ENCODE assay signal across 10 cellular contexts in genomic region chr19:38736413-38737280, GRCh38. TPM values are rescaled to one million over a fixed set of nuclear protein-coding genes. Genes with fewer than 3 reads are reported as not detected.
DNase-seq lines count a peak whose midpoint lies in the region; ATAC-seq and TF ChIP-seq lines count a peak whose summit lies in the region.
"Had no signal": no experiment of that assay in that cellular context is flagged by ENCODE, and none has a peak within 500 bp of the region (broad histone marks: within the 10 kb centered on the region; RNA-seq: fewer than 3 reads in every experiment).

No MANE protein-coding gene starts in this region.

- intact Hi-C loops in vagina (cut with DNase I): no loop called here

- no peaks in the 10 kb centered on the region for H3K9me3 Mint-ChIP-seq in activated CD8-positive, alpha-beta T cell treated with anti-CD3 and anti-CD28 coated beads, Interleukin-2, amount 10 ng/mL, durations not matched to agents 7 days and 5 days (ENCODE audit: insufficient read depth)

- ATAC-seq in activated CD8-positive, alpha-beta T cell treated with anti-CD3 and anti-CD28 coated beads, Interleukin-2, amount 10 ng/mL, durations not matched to agents 7 days and 5 days: peak; percentile 2
- peak; percentile 64 for ATAC-seq in esophagus mucosa

- H3K4me1 Mint-ChIP-seq in activated CD8-positive, alpha-beta T cell treated with anti-CD3 and anti-CD28 coated beads, Interleukin-2, amount 10 ng/mL, durations not matched to agents 7 days and 5 days (ENCODE audit: low read depth): peaks cover 60% of the 10 kb centered on the region

- H3K4me3 Mint-ChIP-seq in activated CD8-positive, alpha-beta T cell treated with anti-CD3 and anti-CD28 coated beads, Interleukin-2, amount 10 ng/mL, durations not matched to agents 7 days and 5 days: peak overlapping the region; percentile 55

- peak overlapping the region; percentile 60 for H3K27ac Mint-ChIP-seq in activated CD8-positive, alpha-beta T cell treated with anti-CD3 and anti-CD28 coated beads, Interleukin-2, amount 10 ng/mL, durations not matched to agents 7 days and 5 days

- no peak for TF ChIP-seq CTCF in parathyroid adenoma (IDR thresholded peaks at IDR 0.05)
- TF ChIP-seq CTCF in vagina (IDR thresholded peaks at IDR 0.05): no peak

- TF ChIP-seq POLR2A in vagina (IDR thresholded peaks at IDR 0.05): no peak

- H3K27ac ChIP-seq in parathyroid adenoma: no peak overlapping the region
- H3K27ac ChIP-seq in vagina: peak overlapping the region; percentile 53
- H3K27ac ChIP-seq: KMS-11 had no signal

- peak overlapping the region; percentile 55 for H3K4me2 ChIP-seq in parathyroid adenoma (ENCODE audit: low read length)
- H3K4me2 ChIP-seq: KMS-11 had no signal

- peaks cover 14% of the 10 kb centered on the region for H3K36me3 Mint-ChIP-seq in activated CD8-positive, alpha-beta T cell treated with anti-CD3 and anti-CD28 coated beads, Interleukin-2, amount 10 ng/mL, durations not matched to agents 7 days and 5 days (ENCODE audit: low read depth)

- H3K4me1 ChIP-seq in parathyroid adenoma: peaks cover 7% of the 10 kb centered on the region
- peaks cover 44% of the 10 kb centered on the region for H3K4me1 ChIP-seq in vagina

- no peaks in the 10 kb centered on the region for H3K9me3 ChIP-seq in parathyroid adenoma (ENCODE audit: control insufficient read depth, low read length)
- H3K9me3 ChIP-seq in vagina: no peaks in the 10 kb centered on the region

- no peak overlapping the region for H3K9ac ChIP-seq in parathyroid adenoma
- H3K9ac ChIP-seq: KMS-11 had no signal

- POLR2A ChIA-PET in activated CD8-positive, alpha-beta T cell treated with anti-CD3 and anti-CD28 coated beads, Interleukin-2, amount 10 ng/mL, durations not matched to agents 7 days and 5 days (lab: Charles Lee): interaction anchor here (0.6 kb wide), 1 partner anchor 213 kb away, joined by 3 read pairs; no protein-coding TSS in a partner anchor

- H3K27me3 ChIP-seq in parathyroid adenoma (ENCODE audit: control insufficient read depth, insufficient read depth, low read length): no peaks in the 10 kb centered on the region
- no peaks in the 10 kb centered on the region for H3K27me3 ChIP-seq in vagina

- DNase-seq in DMS53 treated with DMSO at 0.1 percent for 48 hours (lab: John Stamatoyannopoulos, UW; ENCODE audit: unreplicated experiment): peak; percentile 80
- peak; percentile 15 for DNase-seq in NCI-H128 (lab: John Stamatoyannopoulos, UW; ENCODE audit: unreplicated experiment)
- DNase-seq in activated CD8-positive, alpha-beta T cell treated with anti-CD3 and anti-CD28 coated beads, Interleukin-2, amount 10 ng/mL, durations not matched to agents 7 days and 5 days: peak; percentile 75
- DNase-seq in vagina (ENCODE audit: extremely low spot score in 2 of 2): peak in 1 of 2 donors; percentile 86
- DNase-seq in NCI-H1694 treated with DMSO at 0.1 percent for 48 hours (lab: John Stamatoyannopoulos, UW): no peak
- DNase-seq in amniotic stem cell (lab: John Stamatoyannopoulos, UW): no peak

- H2AFZ ChIP-seq in parathyroid adenoma: peak overlapping the region; percentile 79

- no peaks in the 10 kb centered on the region for H3K79me2 ChIP-seq in parathyroid adenoma

- peaks cover 4% of the 10 kb centered on the region for H3K27me3 Mint-ChIP-seq in activated CD8-positive, alpha-beta T cell treated with anti-CD3 and anti-CD28 coated beads, Interleukin-2, amount 10 ng/mL, durations not matched to agents 7 days and 5 days (ENCODE audit: low read depth)

- no peaks in the 10 kb centered on the region for H3K36me3 ChIP-seq in parathyroid adenoma (ENCODE audit: control insufficient read depth, insufficient read depth, low read length)
- H3K36me3 ChIP-seq in vagina: no peaks in the 10 kb centered on the region

- H3K4me3 ChIP-seq in parathyroid adenoma (ENCODE audit: low read depth, low read length) (no peak overlapping the region), vagina (peak overlapping the region; percentile 43 to 47)

- CTCF ChIA-PET in activated CD8-positive, alpha-beta T cell treated with anti-CD3 and anti-CD28 coated beads, Interleukin-2, amount 10 ng/mL, durations not matched to agents 7 days and 5 days (lab: Charles Lee): no interaction called here

RNA-seq across cellular contexts. Expression of gene CAPN12, which starts 7.6 kb away (rescaled TPM):
- total RNA-seq in activated CD8-positive, alpha-beta T cell treated with anti-CD3 and anti-CD28 coated beads, Interleukin-2, amount 10 ng/mL, durations not matched to agents 7 days and 5 days: 10 to 100 TPM; 12.2 to 16.2 TPM
- total RNA-seq in esophagus mucosa: 2.2 TPM
- total RNA-seq in vagina: 9.6 TPM

RNA-seq across cellular contexts. Expression of gene LGALS7, which starts 36.7 kb away (rescaled TPM):
- not detected for total RNA-seq in activated CD8-positive, alpha-beta T cell treated with anti-CD3 and anti-CD28 coated beads, Interleukin-2, amount 10 ng/mL, durations not matched to agents 7 days and 5 days
- total RNA-seq in esophagus mucosa (684 TPM), vagina (269 TPM)
- total RNA-seq: pulmonary artery endothelial cell had no signal

RNA-seq across cellular contexts. Expression of gene LGALS7B, which starts 52.4 kb away (rescaled TPM):
- not detected for total RNA-seq in activated CD8-positive, alpha-beta T cell treated with anti-CD3 and anti-CD28 coated beads, Interleukin-2, amount 10 ng/mL, durations not matched to agents 7 days and 5 days
- total RNA-seq in esophagus mucosa: 886 TPM
- 760 TPM for total RNA-seq in vagina
- total RNA-seq: pulmonary artery endothelial cell had no signal

Comparison
In these comparisons a context has a peak if more than half of its experiments do, and no peak if none do; other contexts are left out.
1. DNase-seq: peak in DMS53 treated with DMSO at 0.1 percent for 48 hours (single experiment), NCI-H128 (single experiment) and activated CD8-positive, alpha-beta T cell treated with anti-CD3 and anti-CD28 coated beads, Interleukin-2, amount 10 ng/mL, durations not matched to agents 7 days and 5 days (single experiment); none in NCI-H1694 treated with DMSO at 0.1 percent for 48 hours (single experiment) and amniotic stem cell (single experiment).
2. RNA of gene LGALS7, which starts 36.7 kb away (total RNA-seq): 684 TPM in esophagus mucosa (single experiment) and 269 TPM in vagina (single experiment); not detected in activated CD8-positive, alpha-beta T cell treated with anti-CD3 and anti-CD28 coated beads, Interleukin-2, amount 10 ng/mL, durations not matched to agents 7 days and 5 days; every median in the first group is over 100 times any median in the second.
3. RNA of gene LGALS7B, which starts 52.4 kb away (total RNA-seq): 886 TPM in esophagus mucosa (single experiment) and 760 TPM in vagina (single experiment); not detected in activated CD8-positive, alpha-beta T cell treated with anti-CD3 and anti-CD28 coated beads, Interleukin-2, amount 10 ng/mL, durations not matched to agents 7 days and 5 days; every median in the first group is over 100 times any median in the second.